ENCODE assay signal across 18 cellular contexts in the genomic region with DNA sequence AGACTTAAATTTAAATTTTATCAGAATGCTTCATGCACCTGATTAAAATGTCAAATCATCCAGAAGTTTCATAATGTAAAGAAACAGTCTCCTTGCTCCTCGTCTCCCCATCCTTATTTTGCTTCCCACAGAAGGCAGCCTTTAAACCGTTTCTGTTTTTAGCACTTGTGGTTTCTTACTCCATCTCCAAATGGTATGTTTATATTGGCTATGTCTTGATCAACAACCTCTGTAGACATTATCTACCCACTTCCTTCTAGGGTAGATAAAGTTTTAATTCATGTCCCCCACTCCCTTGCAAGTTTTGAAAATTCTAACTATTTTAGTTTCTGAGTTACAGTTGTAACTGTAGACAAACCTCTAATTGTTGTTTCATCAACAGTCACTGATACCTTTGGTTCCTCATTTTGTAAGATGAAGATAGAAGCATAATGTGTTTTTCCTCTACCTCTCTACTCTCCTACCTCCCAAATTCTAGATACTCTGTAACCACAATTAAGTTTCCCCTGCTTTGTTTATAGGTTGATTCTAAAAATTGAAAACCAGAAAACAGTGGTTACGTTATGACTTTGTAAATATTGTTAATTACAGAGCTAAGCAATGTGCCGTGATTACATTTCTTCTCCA.
DNase-seq lines count a peak whose midpoint lies in the region; ATAC-seq and TF ChIP-seq lines count a peak whose summit lies in the region.
"Had no signal": no experiment of that assay in that cellular context is flagged by ENCODE, and none has a peak within 500 bp of the region (broad histone marks: within the 10 kb centered on the region; RNA-seq: fewer than 3 reads in every experiment).

No MANE protein-coding gene starts in this region.

- H3K4me1 ChIP-seq in effector memory CD4-positive, alpha-beta T cell (ENCODE audit: control insufficient read depth, insufficient read depth, low read length, poor library complexity, severe bottlenecking) = peaks cover 8% of the 10 kb centered on the region
- H3K4me1 ChIP-seq: vagina had no signal

- DNase-seq in A172 (ENCODE audit: low spot score) (peak; percentile 19), NB4 (ENCODE audit: low read depth) (peak; percentile 67), astrocyte of the hippocampus (ENCODE audit: low read depth, low spot score) (peak; percentile 57), amygdala (lab: John Stamatoyannopoulos, UW) (no peak), NCI-H345 treated with DMSO at 0.1 percent for 48 hours (lab: John Stamatoyannopoulos, UW; ENCODE audit: unreplicated experiment) (no peak)
- no peak for DNase-seq in effector memory CD4-positive, alpha-beta T cell
- DNase-seq: ACHN; dermis blood vessel endothelial cell; DMS53; foreskin melanocyte; HCEC 1CT; KBM-7; NCI-H2107; RPMI8226; stimulated activated CD4-positive, alpha-beta T cell treated with anti-CD3 and anti-CD28 coated beads, Interleukin-1b, Interleukin-23, amount 100 ng/mL, for 48 hours had no signal

- H3K4me3 ChIP-seq in NB4 (ENCODE audit: low read depth, low read length) = no peak overlapping the region
- no peak overlapping the region for H3K4me3 ChIP-seq in effector memory CD4-positive, alpha-beta T cell (ENCODE audit: insufficient read depth, low read depth, low read length, poor library complexity, severe bottlenecking)
- H3K4me3 ChIP-seq: vagina had no signal

- peak; percentile 50 for ATAC-seq in GM19463 (IDR thresholded peaks at IDR 0.05; ENCODE audit: unreplicated experiment)
- ATAC-seq in GM19324 (IDR thresholded peaks at IDR 0.05; ENCODE audit: low FRiP score, unreplicated experiment) = no peak

- no peaks in the 10 kb centered on the region for H3K9me3 ChIP-seq in effector memory CD4-positive, alpha-beta T cell (ENCODE audit: control insufficient read depth, low read length)
- H3K9me3 ChIP-seq: vagina had no signal

- TF ChIP-seq POLR2A in NB4 (IDR thresholded peaks at IDR 0.05; ENCODE audit: extremely low read depth, insufficient read length) = no peak

- no peaks in the 10 kb centered on the region for H3K27me3 ChIP-seq in effector memory CD4-positive, alpha-beta T cell (replicated peaks; ENCODE audit: control insufficient read depth, insufficient read depth, low read length, poor library complexity, severe bottlenecking)
- H3K27me3 ChIP-seq: vagina had no signal

- TF ChIP-seq CTCF in NB4 (IDR thresholded peaks at IDR 0.05; ENCODE audit: low read depth, low read length) = no peak

- H3K36me3 ChIP-seq in effector memory CD4-positive, alpha-beta T cell (ENCODE audit: control insufficient read depth, insufficient read depth, low read length) = no peaks in the 10 kb centered on the region
- H3K36me3 ChIP-seq: vagina had no signal

- H3K27ac ChIP-seq in effector memory CD4-positive, alpha-beta T cell (ENCODE audit: insufficient read depth, low read length, poor library complexity, severe bottlenecking) = no peak overlapping the region
- H3K27ac ChIP-seq: vagina had no signal

Comparison
In these comparisons a context has a peak if more than half of its experiments do, and no peak if none do; other contexts are left out.
1. DNase-seq: peak in A172 (single experiment), NB4 (single experiment) and astrocyte of the hippocampus (single experiment); none in amygdala (0 of 56), NCI-H345 treated with DMSO at 0.1 percent for 48 hours (single experiment) and effector memory CD4-positive, alpha-beta T cell (0 of 3).